ENCODE assay signal across 8 cellular contexts in genomic region chr9:131727795-131728545, GRCh38. TPM values are rescaled to one million over a fixed set of nuclear protein-coding genes. Genes with fewer than 3 reads are reported as not detected.
DNase-seq lines count a peak whose midpoint lies in the region; ATAC-seq and TF ChIP-seq lines count a peak whose summit lies in the region.

No MANE protein-coding gene starts in this region.

- 0 out of 3 replicates have a peak, but pooled peaks have one; percentile 17 for ATAC-seq in DND-41 (ENCODE audit: insufficient read depth, low read depth)
- ATAC-seq in HG02763 (IDR thresholded peaks at IDR 0.05; ENCODE audit: unreplicated experiment), result peak; percentile 30
- no peak for ATAC-seq in activated naive CD8-positive, alpha-beta T cell treated with anti-CD3 and anti-CD28 coated beads, Interleukin-2, amount 50 U/mL, for 24 hours

- H3K36me3 Mint-ChIP-seq in activated naive CD8-positive, alpha-beta T cell treated with anti-CD3 and anti-CD28 coated beads, Interleukin-2, amount 50 U/mL, for 24 hours (ENCODE audit: low read depth), result peaks cover 12% of the 10 kb centered on the region

- H4K20me1 ChIP-seq in DND-41 (ENCODE audit: insufficient read depth, low read length), result peaks cover 65% of the 10 kb centered on the region

- no peaks in the 10 kb centered on the region for H3K27me3 Mint-ChIP-seq in activated naive CD8-positive, alpha-beta T cell treated with anti-CD3 and anti-CD28 coated beads, Interleukin-2, amount 50 U/mL, for 24 hours

- H3K27ac Mint-ChIP-seq in activated naive CD8-positive, alpha-beta T cell treated with anti-CD3 and anti-CD28 coated beads, Interleukin-2, amount 50 U/mL, for 24 hours, result peak overlapping the region; percentile 97

- H2AFZ ChIP-seq in DND-41 (ENCODE audit: low read depth, low read length), result no peak overlapping the region

- peaks cover 50% of the 10 kb centered on the region for H3K4me1 ChIP-seq in DND-41 (ENCODE audit: insufficient read depth, low read length)
- H3K4me1 ChIP-seq in mucosa of rectum (ENCODE audit: control insufficient read depth in 2 of 2, insufficient read depth in 2 of 2, low read length in 2 of 2), result peaks cover 44 to 50% of the 10 kb centered on the region in 2 donors
- peaks cover 45% of the 10 kb centered on the region for H3K4me1 ChIP-seq in SJCRH30

- peak overlapping the region; percentile 68 for H3K27ac ChIP-seq in DND-41 (ENCODE audit: low read length)
- peak overlapping the region; percentile 59 to 79 for H3K27ac ChIP-seq in mucosa of rectum (ENCODE audit: low read depth in 2 of 2, low read length in 2 of 2)
- no peak overlapping the region for H3K27ac ChIP-seq in SJCRH30

- H3K27me3 ChIP-seq in DND-41 (ENCODE audit: insufficient read depth, low read length, poor library complexity) (no peaks in the 10 kb centered on the region), mucosa of rectum (ENCODE audit: control insufficient read depth in 2 of 2, insufficient read depth in 2 of 2, low read length in 2 of 2) (no peaks in the 10 kb centered on the region), SJCRH30 (no peaks in the 10 kb centered on the region)

- no peaks in the 10 kb centered on the region; the same call in 1 of the 2 replicates for H3K36me3 ChIP-seq in DND-41 (ENCODE audit: insufficient read depth, low read length)
- H3K36me3 ChIP-seq in mucosa of rectum (ENCODE audit: control insufficient read depth in 2 of 2, insufficient read depth in 2 of 2, low read length in 2 of 2), result no peaks in the 10 kb centered on the region
- peaks cover 14% of the 10 kb centered on the region for H3K36me3 ChIP-seq in SJCRH30

- DNase-seq in DND-41, result peak; percentile 14
- no peak for DNase-seq in activated naive CD8-positive, alpha-beta T cell treated with anti-CD3 and anti-CD28 coated beads, Interleukin-2, amount 50 U/mL, for 24 hours
- no peak for DNase-seq in SJCRH30
- DNase-seq in putamen (ENCODE audit: low spot score), result no peak
- DNase-seq in effector CD8-positive, alpha-beta T cell (lab: John Stamatoyannopoulos, UW), result no peak
- DNase-seq in GM13976 (ENCODE audit: low spot score), result no peak

- peak overlapping the region; percentile 69 for H3K4me3 Mint-ChIP-seq in activated naive CD8-positive, alpha-beta T cell treated with anti-CD3 and anti-CD28 coated beads, Interleukin-2, amount 50 U/mL, for 24 hours

- H3K4me1 Mint-ChIP-seq in activated naive CD8-positive, alpha-beta T cell treated with anti-CD3 and anti-CD28 coated beads, Interleukin-2, amount 50 U/mL, for 24 hours, result peaks cover 95% of the 10 kb centered on the region

- no peak overlapping the region for H3K4me3 ChIP-seq in DND-41 (ENCODE audit: low read depth in 1 of 2, low read length in 2 of 2)
- peak overlapping the region in 1 of 2 donors; percentile 48 for H3K4me3 ChIP-seq in mucosa of rectum (ENCODE audit: low read length in 2 of 2)
- no peak overlapping the region for H3K4me3 ChIP-seq in SJCRH30

- no peaks in the 10 kb centered on the region for H3K9me3 Mint-ChIP-seq in activated naive CD8-positive, alpha-beta T cell treated with anti-CD3 and anti-CD28 coated beads, Interleukin-2, amount 50 U/mL, for 24 hours

- H3K4me2 ChIP-seq in DND-41 (ENCODE audit: insufficient read depth, low read length), result peak overlapping the region; percentile 5; the same call in 1 of the 2 replicates

- H3K9me3 ChIP-seq in DND-41 (ENCODE audit: insufficient read depth, low read length, severe bottlenecking) (no peaks in the 10 kb centered on the region), mucosa of rectum (ENCODE audit: control insufficient read depth in 2 of 2, low read length in 2 of 2) (no peaks in the 10 kb centered on the region), SJCRH30 (replicated peaks) (no peaks in the 10 kb centered on the region)

- H3K79me2 ChIP-seq in DND-41 (ENCODE audit: insufficient read depth, low read length), result peaks cover 85% of the 10 kb centered on the region

- TF ChIP-seq CTCF in DND-41 (IDR thresholded peaks at IDR 0.05; ENCODE audit: borderline replicate concordance, extremely low read depth, low read length, poor library complexity, severe bottlenecking) (no peak), GM13976 (IDR thresholded peaks at IDR 0.05; ENCODE audit: borderline replicate concordance, control extremely low read depth, extremely low read depth, insufficient read depth, missing control alignments) (no peak)

- in situ Hi-C loops in GM13976 (cut with MboI; ENCODE audit: low sequenced_read_pairs, unreplicated experiment), result no loop called here

- H3K9ac ChIP-seq in DND-41 (ENCODE audit: low read depth, low read length) (peak overlapping the region; percentile 7), mucosa of rectum (ENCODE audit: low read depth in 1 of 2, low read length in 2 of 2) (peak overlapping the region; percentile 7 to 58)

RNA-seq across cellular contexts. Expression of gene RAPGEF1, which starts 11.9 kb away (rescaled TPM):
- 78.5 and 82.0 TPM in 2 replicates for total RNA-seq in SJCRH30 (2014; rRNA removed; shearing (Covaris generic))
